1 cellular context compared by ENCODE assay signal in the genomic region with DNA sequence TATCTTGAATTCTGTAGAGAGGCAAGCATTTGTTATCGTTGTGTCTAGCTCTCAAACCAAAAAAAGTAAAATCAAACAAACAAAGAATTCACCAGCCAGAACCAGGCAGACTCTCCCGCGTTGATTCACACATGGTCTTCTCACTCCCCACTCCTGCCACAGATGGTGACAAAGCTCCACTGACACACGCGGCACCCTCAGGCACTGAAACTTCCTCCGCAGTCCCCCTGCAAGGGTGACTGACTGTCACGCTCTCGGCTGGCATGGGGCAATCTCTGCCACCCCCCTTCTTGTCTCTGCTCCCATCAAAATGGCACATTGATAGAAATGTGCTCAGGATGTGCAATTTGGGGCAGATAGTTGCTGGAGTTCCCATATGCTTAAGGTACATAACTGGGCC.
TF ChIP-seq lines count a peak whose summit lies in the region.

No MANE protein-coding gene starts in this region.

TF ChIP-seq in GM23338, 12 proteins besides CTCF, POLR2A, EP300 and RAD21 (continued from another document):
- TF ChIP-seq, protein P1, sequence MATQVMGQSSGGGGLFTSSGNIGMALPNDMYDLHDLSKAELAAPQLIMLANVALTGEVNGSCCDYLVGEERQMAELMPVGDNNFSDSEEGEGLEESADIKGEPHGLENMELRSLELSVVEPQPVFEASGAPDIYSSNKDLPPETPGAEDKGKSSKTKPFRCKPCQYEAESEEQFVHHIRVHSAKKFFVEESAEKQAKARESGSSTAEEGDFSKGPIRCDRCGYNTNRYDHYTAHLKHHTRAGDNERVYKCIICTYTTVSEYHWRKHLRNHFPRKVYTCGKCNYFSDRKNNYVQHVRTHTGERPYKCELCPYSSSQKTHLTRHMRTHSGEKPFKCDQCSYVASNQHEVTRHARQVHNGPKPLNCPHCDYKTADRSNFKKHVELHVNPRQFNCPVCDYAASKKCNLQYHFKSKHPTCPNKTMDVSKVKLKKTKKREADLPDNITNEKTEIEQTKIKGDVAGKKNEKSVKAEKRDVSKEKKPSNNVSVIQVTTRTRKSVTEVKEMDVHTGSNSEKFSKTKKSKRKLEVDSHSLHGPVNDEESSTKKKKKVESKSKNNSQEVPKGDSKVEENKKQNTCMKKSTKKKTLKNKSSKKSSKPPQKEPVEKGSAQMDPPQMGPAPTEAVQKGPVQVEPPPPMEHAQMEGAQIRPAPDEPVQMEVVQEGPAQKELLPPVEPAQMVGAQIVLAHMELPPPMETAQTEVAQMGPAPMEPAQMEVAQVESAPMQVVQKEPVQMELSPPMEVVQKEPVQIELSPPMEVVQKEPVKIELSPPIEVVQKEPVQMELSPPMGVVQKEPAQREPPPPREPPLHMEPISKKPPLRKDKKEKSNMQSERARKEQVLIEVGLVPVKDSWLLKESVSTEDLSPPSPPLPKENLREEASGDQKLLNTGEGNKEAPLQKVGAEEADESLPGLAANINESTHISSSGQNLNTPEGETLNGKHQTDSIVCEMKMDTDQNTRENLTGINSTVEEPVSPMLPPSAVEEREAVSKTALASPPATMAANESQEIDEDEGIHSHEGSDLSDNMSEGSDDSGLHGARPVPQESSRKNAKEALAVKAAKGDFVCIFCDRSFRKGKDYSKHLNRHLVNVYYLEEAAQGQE (IDR thresholded peaks at IDR 0.05; ENCODE audit: unreplicated experiment), result no peak
- TF ChIP-seq ZNF331 (CRISPR knock-in tag; IDR thresholded peaks at IDR 0.05; ENCODE audit: low read depth), result no peak
